30 cellular contexts compared by ENCODE assay signal in genomic region chr15:100055821-100056220, GRCh38.
"Had no signal": no experiment of that assay in that cellular context is flagged by ENCODE, and none has a peak within 500 bp of the region (broad histone marks: within the 10 kb centered on the region; RNA-seq: fewer than 3 reads in every experiment).

No MANE protein-coding gene starts in this region.

- H3K9me3 Mint-ChIP-seq: activated CD8-positive, alpha-beta T cell treated with anti-CD3 and anti-CD28 coated beads for 36 hours; activated T-cell treated with anti-CD3 and anti-CD28 coated beads, Interleukin-2, amount 50 U/mL, for 4 hours; activated T-helper 17 cell treated with anti-CD3 and anti-CD28 coated beads, Interleukin-2, amount 50 U/mL, for 72 hours; central memory CD8-positive, alpha-beta T cell; dendritic cell treated with granulocyte-macrophage colony-stimulating factor and Interleukin-4, amounts not matched to agents 40 ng/mL and 50 ng/mL, for 4 days; endodermal cell; natural killer cell; neural progenitor cell; stimulated activated naive B cell treated with anti-CD40 and anti-IgM and Interleukin-4, amounts not matched to agents 10 μg/mL and 1 μg/mL and 100 μg/mL, for 72 hours; WTC11 had no signal

- H3K4me1 Mint-ChIP-seq: activated T-helper 17 cell treated with anti-CD3 and anti-CD28 coated beads, Interleukin-2, amount 50 U/mL, for 72 hours; central memory CD8-positive, alpha-beta T cell; endodermal cell had no signal

- DNase-seq: activated CD4-positive, alpha-beta T cell treated with anti-CD3 and anti-CD28 coated beads, Interleukin-2, amount 50 U/mL, for 1 hour; activated CD8-positive, alpha-beta T cell treated with anti-CD3 and anti-CD28 coated beads for 36 hours; activated naive CD4-positive, alpha-beta T cell; activated T-cell treated with anti-CD3 and anti-CD28 coated beads, Interleukin-2, amount 50 U/mL, for 4 hours; anterior cingulate cortex; endodermal cell; foreskin melanocyte; kidney glomerular epithelial cell; lower lobe of right lung; mesenchymal stem cell; natural killer cell; occipital lobe; psoas muscle; stimulated activated CD4-positive, alpha-beta T cell treated with anti-CD3 and anti-CD28 coated beads, Interleukin-15, amount 100 ng/mL, for 24 hours; stimulated activated CD4-positive, alpha-beta T cell treated with anti-CD3 and anti-CD28 coated beads, Interleukin-2, amount 100 ng/mL, for 24 hours; stimulated activated naive B cell treated with anti-CD40 and anti-IgM and Interleukin-4, amounts not matched to agents 10 μg/mL and 1 μg/mL and 100 μg/mL, for 72 hours; stomach; tibial artery; upper lobe of right lung had no signal

- ATAC-seq: activated CD8-positive, alpha-beta T cell treated with anti-CD3 and anti-CD28 coated beads for 36 hours; activated T-cell treated with anti-CD3 and anti-CD28 coated beads, Interleukin-2, amount 50 U/mL, for 4 hours; activated T-helper 17 cell treated with anti-CD3 and anti-CD28 coated beads, Interleukin-2, amount 50 U/mL, for 72 hours; esophagus mucosa; left lobe of liver; lower lobe of right lung; natural killer cell; psoas muscle; upper lobe of right lung; WTC11 had no signal

- H3K36me3 Mint-ChIP-seq: natural killer cell; neural progenitor cell; stimulated activated naive B cell treated with anti-CD40 and anti-IgM and Interleukin-4, amounts not matched to agents 10 μg/mL and 1 μg/mL and 100 μg/mL, for 72 hours; WTC11 had no signal

- H3K27me3 ChIP-seq: neural progenitor cell, right atrium auricular region, stomach, tibial artery, upper lobe of right lung had no signal

- H3K27me3 Mint-ChIP-seq: activated CD8-positive, alpha-beta T cell treated with anti-CD3 and anti-CD28 coated beads for 36 hours; activated naive CD8-positive, alpha-beta T cell had no signal

- H3K27ac ChIP-seq: lower lobe of right lung, neural progenitor cell, parathyroid adenoma, psoas muscle, right atrium auricular region, stomach, tibial artery, upper lobe of right lung had no signal

- H3K27ac Mint-ChIP-seq: activated CD8-positive, alpha-beta T cell treated with anti-CD3 and anti-CD28 coated beads for 36 hours; activated naive CD8-positive, alpha-beta T cell; activated T-helper 17 cell treated with anti-CD3 and anti-CD28 coated beads, Interleukin-2, amount 50 U/mL, for 72 hours; dendritic cell treated with granulocyte-macrophage colony-stimulating factor and Interleukin-4, amounts not matched to agents 40 ng/mL and 50 ng/mL, for 4 days; endodermal cell; natural killer cell; neural progenitor cell; stimulated activated naive B cell treated with anti-CD40 and anti-IgM and Interleukin-4, amounts not matched to agents 10 μg/mL and 1 μg/mL and 100 μg/mL, for 72 hours; WTC11 had no signal

- H3K36me3 ChIP-seq: lower lobe of right lung, neural progenitor cell, right atrium auricular region, stomach, tibial artery, upper lobe of right lung had no signal

- H3K4me3 Mint-ChIP-seq: activated CD8-positive, alpha-beta T cell treated with anti-CD3 and anti-CD28 coated beads for 36 hours; activated naive CD8-positive, alpha-beta T cell; activated T-cell treated with anti-CD3 and anti-CD28 coated beads, Interleukin-2, amount 50 U/mL, for 4 hours; activated T-helper 17 cell treated with anti-CD3 and anti-CD28 coated beads, Interleukin-2, amount 50 U/mL, for 72 hours; central memory CD8-positive, alpha-beta T cell; dendritic cell treated with granulocyte-macrophage colony-stimulating factor and Interleukin-4, amounts not matched to agents 40 ng/mL and 50 ng/mL, for 4 days; endodermal cell; natural killer cell; neural progenitor cell; stimulated activated naive B cell treated with anti-CD40 and anti-IgM and Interleukin-4, amounts not matched to agents 10 μg/mL and 1 μg/mL and 100 μg/mL, for 72 hours; WTC11 had no signal

- H3K4me1 ChIP-seq: lower lobe of right lung, parathyroid adenoma had no signal

- H3K4me3 ChIP-seq: lower lobe of right lung, neural progenitor cell, psoas muscle, right atrium auricular region, stomach, tibial artery, upper lobe of right lung had no signal

- H3K9me3 ChIP-seq: lower lobe of right lung, psoas muscle, right atrium auricular region, stomach, tibial artery, upper lobe of right lung had no signal

- FAIRE-seq: bronchial epithelial cell had no signal
